ENCODE assay signal across 18 cellular contexts in genomic region chr1:87169250-87169910, GRCh38.
"Had no signal": no experiment of that assay in that cellular context is flagged by ENCODE, and none has a peak within 500 bp of the region (broad histone marks: within the 10 kb centered on the region; RNA-seq: fewer than 3 reads in every experiment).

No MANE protein-coding gene starts in this region.

- H3K27me3 ChIP-seq: esophagus muscularis mucosa, hepatocyte, right atrium auricular region, tibial artery had no signal

- ATAC-seq: natural killer cell treated with Interleukin-12 subunit alpha and Interleukin-12 subunit beta and Interleukin-15 and Interleukin-18, amount 100 ng/mL, for 72 hours; pancreas; stimulated activated naive B cell treated with anti-CD40 and anti-IgM and Interleukin-4, amounts not matched to agents 10 μg/mL and 1 μg/mL and 100 μg/mL, for 72 hours had no signal

- H3K4me3 ChIP-seq: esophagus muscularis mucosa, hepatocyte, pancreas, right atrium auricular region, skin epidermis, tibial artery had no signal

- H2AFZ ChIP-seq: hepatocyte had no signal

- DNase-seq: activated CD4-positive, alpha-beta T cell treated with anti-CD3 and anti-CD28 coated beads, Interleukin-2, amount 10 ng/mL, durations not matched to agents 7 days and 5 days; activated CD4-positive, CD25-positive, alpha-beta regulatory T cell; activated CD8-positive, alpha-beta memory T cell treated with anti-CD3 and anti-CD28 coated beads, Interleukin-2, amount 50 U/mL, for 48 hours; activated naive CD8-positive, alpha-beta T cell treated with anti-CD3 and anti-CD28 coated beads for 36 hours; mesendoderm; pancreas; stimulated activated CD4-positive, alpha-beta T cell treated with anti-CD3 and anti-CD28 coated beads, Interleukin-15, amount 100 ng/mL, for 24 hours; stimulated activated CD4-positive, alpha-beta T cell treated with anti-CD3 and anti-CD28 coated beads, Interleukin-4, amount 100 ng/mL, for 1 hour; stimulated activated naive B cell treated with anti-CD40 and anti-IgM and Interleukin-4, amounts not matched to agents 10 μg/mL and 1 μg/mL and 100 μg/mL, for 72 hours; tibial artery had no signal

- H3K9me3 ChIP-seq: esophagus muscularis mucosa, pancreas, right atrium auricular region, tibial artery had no signal

- H3K4me1 ChIP-seq: pancreas, right atrium auricular region had no signal

- H3K36me3 ChIP-seq: esophagus muscularis mucosa, pancreas, right atrium auricular region, tibial artery had no signal

- FAIRE-seq: colon, keratinocyte, pancreas, TTC549 had no signal
